Comparison of ENCODE assay signal across 17 cellular contexts in the genomic region with DNA sequence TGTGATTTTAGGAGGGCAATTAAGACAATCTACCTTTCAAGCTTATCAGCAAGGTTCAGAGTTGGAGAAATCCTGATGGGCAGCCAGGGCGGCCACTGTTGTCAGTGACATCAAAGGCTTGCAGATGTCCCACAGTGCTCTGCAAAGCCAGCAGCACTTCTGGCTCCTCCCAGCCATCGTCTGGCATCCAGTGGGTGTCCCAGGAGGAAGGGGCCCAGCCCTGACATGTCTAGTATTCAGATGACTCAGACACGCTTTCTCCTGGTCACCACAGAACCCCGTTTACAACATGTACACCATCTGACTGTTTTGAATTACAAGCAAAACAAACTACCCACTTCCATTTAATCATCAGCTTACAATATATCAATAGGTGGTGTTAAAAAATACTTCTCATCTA.
DNase-seq lines count a peak whose midpoint lies in the region; ATAC-seq, FAIRE-seq and TF ChIP-seq lines count a peak whose summit lies in the region.
"Had no signal": no experiment of that assay in that cellular context is flagged by ENCODE, and none has a peak within 500 bp of the region (broad histone marks: within the 10 kb centered on the region; RNA-seq: fewer than 3 reads in every experiment).

No MANE protein-coding gene starts in this region.

- no peaks in the 10 kb centered on the region for H3K9me1 ChIP-seq in keratinocyte (ENCODE audit: control insufficient read depth, extremely low read depth, insufficient read depth, low read length)

- H3K4me3 Mint-ChIP-seq in Caco-2 (ENCODE audit: unreplicated experiment), result no peak overlapping the region
- no peak overlapping the region for H3K4me3 Mint-ChIP-seq in stimulated activated naive B cell treated with anti-CD40 and anti-IgM and Interleukin-4, amounts not matched to agents 10 μg/mL and 1 μg/mL and 100 μg/mL, for 72 hours

- no peaks in the 10 kb centered on the region for H3K36me3 Mint-ChIP-seq in Caco-2 (ENCODE audit: insufficient read depth, unreplicated experiment)
- peaks cover 13 to 32% of the 10 kb centered on the region in 2 donors for H3K36me3 Mint-ChIP-seq in stimulated activated naive B cell treated with anti-CD40 and anti-IgM and Interleukin-4, amounts not matched to agents 10 μg/mL and 1 μg/mL and 100 μg/mL, for 72 hours

- intact Hi-C loops in Caco-2 (cut with micrococcal nuclease; ENCODE audit: unreplicated experiment), result loop anchor here (10.0 kb wide), 2 partner anchors 309 to 379 kb away; no protein-coding TSS in a partner anchor

- TF ChIP-seq CTCF in Caco-2 (IDR thresholded peaks at IDR 0.05; ENCODE audit: insufficient read depth in 1 of 2, low read depth in 1 of 2, low read length in 1 of 2, severe bottlenecking in 1 of 2, unreplicated experiment in 1 of 2) (no peak), RWPE2 (IDR thresholded peaks at IDR 0.05; ENCODE audit: poor library complexity, severe bottlenecking) (no peak), epithelial cell of esophagus (IDR thresholded peaks at IDR 0.05; ENCODE audit: insufficient read depth, low read depth, low read length, missing control alignments) (no peak), keratinocyte (optimal IDR thresholded peaks at IDR 0.05 in 1 of 3, IDR thresholded peaks at IDR 0.05 in 1 of 3, conservative IDR thresholded peaks at IDR 0.05 in 1 of 3; ENCODE audit: extremely low read depth in 1 of 3, insufficient read depth in 2 of 3, low read length in 3 of 3) (no peak)

- no peak overlapping the region for H3K4me2 ChIP-seq in keratinocyte (ENCODE audit: control insufficient read depth, extremely low read depth, insufficient read depth, low read depth, low read length)

- H3K9ac ChIP-seq in keratinocyte (ENCODE audit: control insufficient read depth, extremely low read depth, insufficient read depth, low read length), result no peak overlapping the region

- H3K36me3 ChIP-seq in Caco-2 (ENCODE audit: control insufficient read depth, insufficient read depth, low read length) (no peaks in the 10 kb centered on the region), RWPE2 (ENCODE audit: low read depth) (no peaks in the 10 kb centered on the region), keratinocyte (ENCODE audit: control insufficient read depth in 2 of 2, extremely low read depth in 1 of 2, insufficient read depth in 2 of 2, low read length in 2 of 2) (no peaks in the 10 kb centered on the region)

- peaks cover 3% of the 10 kb centered on the region for H3K27me3 Mint-ChIP-seq in Caco-2 (ENCODE audit: insufficient read depth, unreplicated experiment)
- H3K27me3 Mint-ChIP-seq in stimulated activated naive B cell treated with anti-CD40 and anti-IgM and Interleukin-4, amounts not matched to agents 10 μg/mL and 1 μg/mL and 100 μg/mL, for 72 hours, result no peaks in the 10 kb centered on the region

- CTCF ChIA-PET in Caco-2 (lab: Charles Lee), result interaction anchor here (2.1 kb wide), 1 partner anchor 9 kb away, joined by 5 read pairs; no protein-coding TSS in a partner anchor

- H3K9me3 ChIP-seq in Caco-2 (peaks cover 4% of the 10 kb centered on the region; the same call in 1 of the 2 replicates), RWPE2 (ENCODE audit: severe bottlenecking) (no peaks in the 10 kb centered on the region), keratinocyte (ENCODE audit: control insufficient read depth, low read depth, low read length) (no peaks in the 10 kb centered on the region)
- H3K9me3 ChIP-seq: SJCRH30 had no signal

- DNase-seq in Caco-2 (peak; percentile 43 to 73), RWPE2 (ENCODE audit: low spot score) (no peak), epithelial cell of esophagus (ENCODE audit: low read depth) (peak; percentile 92), keratinocyte (ENCODE audit: low read depth, low spot score) (peak; percentile 13), SIG-M5 (lab: John Stamatoyannopoulos, UW) (no peak), DMS114 treated with DMSO at 0.1 percent for 48 hours (lab: John Stamatoyannopoulos, UW; ENCODE audit: unreplicated experiment) (no peak)
- DNase-seq in stimulated activated naive B cell treated with anti-CD40 and anti-IgM and Interleukin-4, amounts not matched to agents 10 μg/mL and 1 μg/mL and 100 μg/mL, for 72 hours, result no peak
- no peak for DNase-seq in activated CD4-positive, alpha-beta T cell treated with anti-CD3 and anti-CD28 coated beads for 48 hours
- DNase-seq: C1 segment of cervical spinal cord, DMS 273 treated with DMSO at 0.1 percent for 48 hours, H7, Kasumi-1, NCI-H187 treated with DMSO at 0.1 percent for 48 hours, NCI-H446, OCI-M1, SJCRH30 had no signal

- no peak overlapping the region for H3K4me3 ChIP-seq in Caco-2 (ENCODE audit: low read depth, low read length)
- no peak overlapping the region for H3K4me3 ChIP-seq in RWPE2 (ENCODE audit: severe bottlenecking)
- no peak overlapping the region for H3K4me3 ChIP-seq in epithelial cell of esophagus (ENCODE audit: low read length)
- no peak overlapping the region for H3K4me3 ChIP-seq in keratinocyte (ENCODE audit: control insufficient read depth in 2 of 3, extremely low read depth in 1 of 3, insufficient read depth in 2 of 3, low read depth in 1 of 3, low read length in 3 of 3)
- H3K4me3 ChIP-seq: SJCRH30 had no signal

- POLR2A ChIA-PET in Caco-2 (lab: Charles Lee), result no interaction called here

- peak; percentile 20 for FAIRE-seq in keratinocyte (lab: Jason Lieb, UNC)
- FAIRE-seq: A204.1 had no signal

- H3K79me2 ChIP-seq in keratinocyte (ENCODE audit: control insufficient read depth, insufficient read depth, low read length), result no peaks in the 10 kb centered on the region

- H3K27ac ChIP-seq in RWPE2 (ENCODE audit: poor library complexity, severe bottlenecking) (no peak overlapping the region), keratinocyte (ENCODE audit: control insufficient read depth, insufficient read depth, low read length) (no peak overlapping the region)
- H3K27ac ChIP-seq: SJCRH30 had no signal

- dilution Hi-C loops in keratinocyte (cut with MboI; ENCODE audit: extremely low pct_ligation_motif_present, low sequenced_read_pairs), result no loop called here

- BruUV-seq in Caco-2 (replicated peaks; lab: Mats Ljungman, UMichigan), result no TSS peak

- no peaks in the 10 kb centered on the region for H3K4me1 ChIP-seq in Caco-2
- H3K4me1 ChIP-seq in RWPE2 (ENCODE audit: insufficient read depth, poor library complexity, severe bottlenecking), result no peaks in the 10 kb centered on the region
- H3K4me1 ChIP-seq in keratinocyte (ENCODE audit: control insufficient read depth, extremely low read depth, insufficient read depth, low read length), result peaks cover 8% of the 10 kb centered on the region

- H2AFZ ChIP-seq in keratinocyte (ENCODE audit: control insufficient read depth, low read length), result no peak overlapping the region

- no peak overlapping the region for H3K27ac Mint-ChIP-seq in Caco-2 (ENCODE audit: unreplicated experiment)
- no peak overlapping the region for H3K27ac Mint-ChIP-seq in stimulated activated naive B cell treated with anti-CD40 and anti-IgM and Interleukin-4, amounts not matched to agents 10 μg/mL and 1 μg/mL and 100 μg/mL, for 72 hours

- no peaks in the 10 kb centered on the region for H4K20me1 ChIP-seq in keratinocyte (ENCODE audit: control insufficient read depth, extremely low read depth, insufficient read depth, low read length)

- H3K9me3 Mint-ChIP-seq in Caco-2 (ENCODE audit: unreplicated experiment), result peaks cover 26% of the 10 kb centered on the region
- no peaks in the 10 kb centered on the region for H3K9me3 Mint-ChIP-seq in stimulated activated naive B cell treated with anti-CD40 and anti-IgM and Interleukin-4, amounts not matched to agents 10 μg/mL and 1 μg/mL and 100 μg/mL, for 72 hours

- no peaks in the 10 kb centered on the region for H3K27me3 ChIP-seq in Caco-2 (replicated peaks; ENCODE audit: control insufficient read depth, insufficient read depth, low read length)
- no peaks in the 10 kb centered on the region for H3K27me3 ChIP-seq in RWPE2 (ENCODE audit: insufficient read depth, poor library complexity, severe bottlenecking)
- H3K27me3 ChIP-seq in keratinocyte (ENCODE audit: control insufficient read depth, extremely low read depth, insufficient read depth, low read length), result no peaks in the 10 kb centered on the region
- H3K27me3 ChIP-seq: SJCRH30 had no signal

- peak; percentile 81 for ATAC-seq in RWPE2 (ENCODE audit: low read depth)
- no peak for ATAC-seq in stimulated activated naive B cell treated with anti-CD40 and anti-IgM and Interleukin-4, amounts not matched to agents 10 μg/mL and 1 μg/mL and 100 μg/mL, for 72 hours (replicated peaks)

- H3K4me1 Mint-ChIP-seq in Caco-2 (ENCODE audit: low read depth, unreplicated experiment), result peaks cover 12% of the 10 kb centered on the region
- peaks cover 8 to 13% of the 10 kb centered on the region in 2 donors for H3K4me1 Mint-ChIP-seq in stimulated activated naive B cell treated with anti-CD40 and anti-IgM and Interleukin-4, amounts not matched to agents 10 μg/mL and 1 μg/mL and 100 μg/mL, for 72 hours

Comparison
In these comparisons a context has a peak if more than half of its experiments do, and no peak if none do; other contexts are left out.
1. DNase-seq: peak in Caco-2 (2 of 2), epithelial cell of esophagus (single experiment) and keratinocyte (single experiment); none in RWPE2 (single experiment), SIG-M5 (single experiment), stimulated activated naive B cell treated with anti-CD40 and anti-IgM and Interleukin-4, amounts not matched to agents 10 μg/mL and 1 μg/mL and 100 μg/mL, for 72 hours (single experiment), DMS114 treated with DMSO at 0.1 percent for 48 hours (single experiment) and activated CD4-positive, alpha-beta T cell treated with anti-CD3 and anti-CD28 coated beads for 48 hours (single experiment).